Comparison of ENCODE assay signal across 8 cellular contexts in genomic region chr11:111777094-111778046, GRCh38. TPM values are rescaled to one million over a fixed set of nuclear protein-coding genes. Genes with fewer than 3 reads are reported as not detected.
DNase-seq lines count a peak whose midpoint lies in the region; ATAC-seq and TF ChIP-seq lines count a peak whose summit lies in the region.

No MANE protein-coding gene starts in this region.

- no peak overlapping the region for H3K4me3 Mint-ChIP-seq in activated T-helper 1 cell treated with anti-CD3 and anti-CD28 coated beads, Interleukin-12 subunit alpha, Interleukin-12 subunit beta, Interleukin-2, Interleukin-4 antibody, amounts not matched to agents 30 ng/mL and 10 ng/mL and 1 ng/mL, durations not matched to agents 14 hours and 24 hours and 36 hours

- H3K27ac Mint-ChIP-seq in activated T-helper 1 cell treated with anti-CD3 and anti-CD28 coated beads, Interleukin-12 subunit alpha, Interleukin-12 subunit beta, Interleukin-2, Interleukin-4 antibody, amounts not matched to agents 30 ng/mL and 10 ng/mL and 1 ng/mL, durations not matched to agents 14 hours and 24 hours and 36 hours, result no peak overlapping the region

- no peaks in the 10 kb centered on the region for H3K27me3 ChIP-seq in cardiac muscle cell

- peak; percentile 75 for TF ChIP-seq CTCF in cardiac muscle cell (IDR thresholded peaks at IDR 0.05; ENCODE audit: low read depth, low read length)

- H3K9me3 ChIP-seq in cardiac muscle cell (ENCODE audit: low read depth), result no peaks in the 10 kb centered on the region

- ATAC-seq in GM19025 (IDR thresholded peaks at IDR 0.05; ENCODE audit: low read depth, unreplicated experiment) (peak; percentile 32), HG03175 (IDR thresholded peaks at IDR 0.05; ENCODE audit: unreplicated experiment) (peak; percentile 77)

- H3K27me3 Mint-ChIP-seq in activated T-helper 1 cell treated with anti-CD3 and anti-CD28 coated beads, Interleukin-12 subunit alpha, Interleukin-12 subunit beta, Interleukin-2, Interleukin-4 antibody, amounts not matched to agents 30 ng/mL and 10 ng/mL and 1 ng/mL, durations not matched to agents 14 hours and 24 hours and 36 hours (ENCODE audit: insufficient read depth), result no peaks in the 10 kb centered on the region

- peak; percentile 20 for DNase-seq in DMS153 (lab: John Stamatoyannopoulos, UW)
- peak; percentile 49 for DNase-seq in NCI-H2227 (lab: John Stamatoyannopoulos, UW; ENCODE audit: unreplicated experiment)
- peak; percentile 8 for DNase-seq in activated T-helper 1 cell treated with anti-CD3 and anti-CD28 coated beads, Interleukin-12 subunit alpha, Interleukin-12 subunit beta, Interleukin-2, Interleukin-4 antibody, amounts not matched to agents 30 ng/mL and 10 ng/mL and 1 ng/mL, durations not matched to agents 14 hours and 24 hours and 36 hours (ENCODE audit: low spot score)
- peak; percentile 71 to 89 for DNase-seq in cardiac muscle cell (ENCODE audit: low read depth in 1 of 2, low spot score in 1 of 2)
- peak; percentile 62 for DNase-seq in retina
- DNase-seq in stimulated activated CD4-positive, alpha-beta T cell treated with anti-CD3 and anti-CD28 coated beads, Interleukin-2, amount 100 ng/mL, for 48 hours, result no peak

- intact Hi-C loops in activated T-helper 1 cell treated with anti-CD3 and anti-CD28 coated beads, Interleukin-12 subunit alpha, Interleukin-12 subunit beta, Interleukin-2, Interleukin-4 antibody, amounts not matched to agents 30 ng/mL and 10 ng/mL and 1 ng/mL, durations not matched to agents 14 hours and 24 hours and 36 hours (cut with micrococcal nuclease), result loop anchor here (1.0 to 5.0 kb wide), 7 partner anchors 11 to 495 kb away; partner anchors contain the start of gene PPP2R1B

- no peaks in the 10 kb centered on the region for H3K4me1 ChIP-seq in cardiac muscle cell (ENCODE audit: low read depth)

- no peaks in the 10 kb centered on the region for H3K4me1 Mint-ChIP-seq in activated T-helper 1 cell treated with anti-CD3 and anti-CD28 coated beads, Interleukin-12 subunit alpha, Interleukin-12 subunit beta, Interleukin-2, Interleukin-4 antibody, amounts not matched to agents 30 ng/mL and 10 ng/mL and 1 ng/mL, durations not matched to agents 14 hours and 24 hours and 36 hours (ENCODE audit: low read depth)

- no peak overlapping the region for H3K4me3 ChIP-seq in cardiac muscle cell

- no peaks in the 10 kb centered on the region for H3K36me3 Mint-ChIP-seq in activated T-helper 1 cell treated with anti-CD3 and anti-CD28 coated beads, Interleukin-12 subunit alpha, Interleukin-12 subunit beta, Interleukin-2, Interleukin-4 antibody, amounts not matched to agents 30 ng/mL and 10 ng/mL and 1 ng/mL, durations not matched to agents 14 hours and 24 hours and 36 hours (ENCODE audit: low read depth)

- peaks cover 3% of the 10 kb centered on the region for H3K36me3 ChIP-seq in cardiac muscle cell

- H3K9me3 Mint-ChIP-seq in activated T-helper 1 cell treated with anti-CD3 and anti-CD28 coated beads, Interleukin-12 subunit alpha, Interleukin-12 subunit beta, Interleukin-2, Interleukin-4 antibody, amounts not matched to agents 30 ng/mL and 10 ng/mL and 1 ng/mL, durations not matched to agents 14 hours and 24 hours and 36 hours, result no peaks in the 10 kb centered on the region

- no peak overlapping the region for H3K27ac ChIP-seq in cardiac muscle cell

RNA-seq across cellular contexts. Expression of gene PPP2R1B, which starts 11.2 kb away (rescaled TPM):
- 58.1 and 61.4 TPM in 2 replicates for total RNA-seq in activated T-helper 1 cell treated with anti-CD3 and anti-CD28 coated beads, Interleukin-12 subunit alpha, Interleukin-12 subunit beta, Interleukin-2, Interleukin-4 antibody, amounts not matched to agents 30 ng/mL and 10 ng/mL and 1 ng/mL, durations not matched to agents 14 hours and 24 hours and 36 hours
- 12.7 and 14.4 TPM in 2 replicates for total RNA-seq in cardiac muscle cell
- polyA plus RNA-seq in cardiac muscle cell, result 13.2 and 14.2 TPM in 2 replicates

Comparison
In these comparisons a context has a peak if more than half of its experiments do, and no peak if none do; other contexts are left out.
1. DNase-seq: peak in DMS153 (single experiment), NCI-H2227 (single experiment), activated T-helper 1 cell treated with anti-CD3 and anti-CD28 coated beads, Interleukin-12 subunit alpha, Interleukin-12 subunit beta, Interleukin-2, Interleukin-4 antibody, amounts not matched to agents 30 ng/mL and 10 ng/mL and 1 ng/mL, durations not matched to agents 14 hours and 24 hours and 36 hours (single experiment), cardiac muscle cell (2 of 2) and retina (single experiment); none in stimulated activated CD4-positive, alpha-beta T cell treated with anti-CD3 and anti-CD28 coated beads, Interleukin-2, amount 100 ng/mL, for 48 hours (0 of 2).